ENCODE assay signal across 3 cellular contexts in the genomic region with DNA sequence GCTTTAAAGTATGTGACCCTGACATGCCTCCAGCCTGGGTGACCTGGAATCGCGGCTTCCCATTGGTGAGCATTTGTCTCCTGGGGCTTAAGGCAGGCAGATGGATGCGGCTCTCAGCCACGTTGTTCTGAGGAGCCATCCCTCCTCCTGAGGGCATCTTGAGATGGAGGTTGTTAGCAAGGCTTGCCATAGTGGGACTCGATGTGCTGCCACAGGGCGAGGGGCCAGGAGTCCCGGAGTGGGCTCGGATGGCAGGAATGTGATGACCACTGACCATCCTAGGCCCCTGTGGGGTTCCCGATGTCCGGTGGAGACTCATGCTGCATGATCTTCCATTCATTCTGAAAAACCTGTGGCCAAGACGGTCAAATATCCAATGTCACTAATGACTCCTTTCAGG.
"Had no signal": no experiment of that assay in that cellular context is flagged by ENCODE, and none has a peak within 500 bp of the region (broad histone marks: within the 10 kb centered on the region; RNA-seq: fewer than 3 reads in every experiment).

No MANE protein-coding gene starts in this region.

- H3K4me3 ChIP-seq: GM12878 had no signal

- DNase-seq: GDM1, GF-D8 had no signal

- ATAC-seq: GM12878 had no signal
